8 cellular contexts compared by ENCODE assay signal in genomic region chr9:127963359-127964064, GRCh38. TPM values are rescaled to one million over a fixed set of nuclear protein-coding genes. Genes with fewer than 3 reads are reported as not detected.
DNase-seq lines count a peak whose midpoint lies in the region; ATAC-seq and TF ChIP-seq lines count a peak whose summit lies in the region.

No MANE protein-coding gene starts in this region.

- H3K4me1 Mint-ChIP-seq in activated CD4-positive, alpha-beta T cell treated with anti-CD3 and anti-CD28 coated beads, Interleukin-2, amount 10 ng/mL, durations not matched to agents 24 days and 14 days = peaks cover 86% of the 10 kb centered on the region
- peaks cover 97% of the 10 kb centered on the region for H3K4me1 Mint-ChIP-seq in activated CD8-positive, alpha-beta T cell treated with anti-CD3 and anti-CD28 coated beads for 36 hours (ENCODE audit: low read depth)

- H3K9me3 Mint-ChIP-seq in activated CD4-positive, alpha-beta T cell treated with anti-CD3 and anti-CD28 coated beads, Interleukin-2, amount 10 ng/mL, durations not matched to agents 24 days and 14 days = no peaks in the 10 kb centered on the region
- H3K9me3 Mint-ChIP-seq in activated CD8-positive, alpha-beta T cell treated with anti-CD3 and anti-CD28 coated beads for 36 hours = peaks cover 6% of the 10 kb centered on the region

- peak overlapping the region; percentile 72 for H3K27ac Mint-ChIP-seq in activated CD4-positive, alpha-beta T cell treated with anti-CD3 and anti-CD28 coated beads, Interleukin-2, amount 10 ng/mL, durations not matched to agents 24 days and 14 days
- peak overlapping the region; percentile 99 for H3K27ac Mint-ChIP-seq in activated CD8-positive, alpha-beta T cell treated with anti-CD3 and anti-CD28 coated beads for 36 hours

- peaks cover 41% of the 10 kb centered on the region for H3K36me3 Mint-ChIP-seq in activated CD4-positive, alpha-beta T cell treated with anti-CD3 and anti-CD28 coated beads, Interleukin-2, amount 10 ng/mL, durations not matched to agents 24 days and 14 days (ENCODE audit: low read depth)
- H3K36me3 Mint-ChIP-seq in activated CD8-positive, alpha-beta T cell treated with anti-CD3 and anti-CD28 coated beads for 36 hours (ENCODE audit: low read depth) = peaks cover 35% of the 10 kb centered on the region

- POLR2A ChIA-PET in activated CD8-positive, alpha-beta T cell treated with anti-CD3 and anti-CD28 coated beads for 36 hours (lab: Charles Lee) = interaction anchor here (0.6 to 25.2 kb wide), 4 partner anchors 10 to 70 kb away, joined by 3 to 408 read pairs (median 5); partner anchors contain the start of gene EEIG1

- H3K27ac ChIP-seq in substantia nigra (ENCODE audit: low read depth, low read length, poor library complexity, severe bottlenecking) = peak overlapping the region; percentile 99

- ATAC-seq in activated CD8-positive, alpha-beta T cell treated with anti-CD3 and anti-CD28 coated beads for 36 hours = peak; percentile 7
- ATAC-seq in HG03378 (IDR thresholded peaks at IDR 0.05; ENCODE audit: unreplicated experiment) (no peak), GM18909 (IDR thresholded peaks at IDR 0.05; ENCODE audit: poor library complexity, unreplicated experiment) (no peak)

- CTCF ChIA-PET in activated CD8-positive, alpha-beta T cell treated with anti-CD3 and anti-CD28 coated beads for 36 hours (lab: Charles Lee) = interaction anchor here (1.0 to 30.0 kb wide), 4 partner anchors 10 to 64 kb away, joined by 4 to 631 read pairs (median 172); partner anchors contain the start of gene EEIG1

- intact Hi-C loops in activated CD4-positive, alpha-beta T cell treated with anti-CD3 and anti-CD28 coated beads, Interleukin-2, amount 10 ng/mL, durations not matched to agents 24 days and 14 days (cut with micrococcal nuclease) = no loop called here
- intact Hi-C loops in activated CD8-positive, alpha-beta T cell treated with anti-CD3 and anti-CD28 coated beads for 36 hours (cut with micrococcal nuclease) = no loop called here

- no peak for TF ChIP-seq CTCF in activated CD8-positive, alpha-beta T cell treated with anti-CD3 and anti-CD28 coated beads for 36 hours (IDR thresholded peaks at IDR 0.05)

- peak overlapping the region; percentile 37 for H3K4me3 Mint-ChIP-seq in activated CD4-positive, alpha-beta T cell treated with anti-CD3 and anti-CD28 coated beads, Interleukin-2, amount 10 ng/mL, durations not matched to agents 24 days and 14 days
- peak overlapping the region; percentile 50 for H3K4me3 Mint-ChIP-seq in activated CD8-positive, alpha-beta T cell treated with anti-CD3 and anti-CD28 coated beads for 36 hours

- no peak for DNase-seq in activated CD4-positive, alpha-beta T cell treated with anti-CD3 and anti-CD28 coated beads, Interleukin-2, amount 10 ng/mL, durations not matched to agents 24 days and 14 days
- no peak for DNase-seq in activated CD4-positive, alpha-beta T cell treated with anti-CD3 and anti-CD28 coated beads, Interleukin-2, amount 50 U/mL, for 48 hours
- DNase-seq in activated CD8-positive, alpha-beta T cell treated with anti-CD3 and anti-CD28 coated beads for 36 hours = no peak
- peak; percentile 62 for DNase-seq in left kidney (ENCODE audit: low read depth, low spot score)
- peak in 2 of 49 donors; percentile 41 to 62 for DNase-seq in substantia nigra (lab: John Stamatoyannopoulos, UW)
- no peak for DNase-seq in inferior parietal cortex (ENCODE audit: extremely low spot score)

- H3K27me3 Mint-ChIP-seq in activated CD4-positive, alpha-beta T cell treated with anti-CD3 and anti-CD28 coated beads, Interleukin-2, amount 10 ng/mL, durations not matched to agents 24 days and 14 days = no peaks in the 10 kb centered on the region
- H3K27me3 Mint-ChIP-seq in activated CD8-positive, alpha-beta T cell treated with anti-CD3 and anti-CD28 coated beads for 36 hours = no peaks in the 10 kb centered on the region

RNA-seq across cellular contexts. Expression of gene EEIG1, which starts 17.3 kb away (rescaled TPM):
- 56.1 and 64.4 TPM in 2 replicates for total RNA-seq in activated CD4-positive, alpha-beta T cell treated with anti-CD3 and anti-CD28 coated beads, Interleukin-2, amount 10 ng/mL, durations not matched to agents 24 days and 14 days
- total RNA-seq in activated CD8-positive, alpha-beta T cell treated with anti-CD3 and anti-CD28 coated beads for 36 hours = 10 to 100 TPM; 79.7 to 81.5 TPM

RNA-seq across cellular contexts. Expression of gene DPM2, which starts 25.9 kb away (rescaled TPM):
- 62.7 and 65.1 TPM in 2 replicates for total RNA-seq in activated CD4-positive, alpha-beta T cell treated with anti-CD3 and anti-CD28 coated beads, Interleukin-2, amount 10 ng/mL, durations not matched to agents 24 days and 14 days
- total RNA-seq in activated CD8-positive, alpha-beta T cell treated with anti-CD3 and anti-CD28 coated beads for 36 hours = 10 to 100 TPM; 41.3 to 43.9 TPM

RNA-seq across cellular contexts. Expression of gene PIP5KL1, which starts 32.9 kb away (rescaled TPM):
- total RNA-seq in activated CD4-positive, alpha-beta T cell treated with anti-CD3 and anti-CD28 coated beads, Interleukin-2, amount 10 ng/mL, durations not matched to agents 24 days and 14 days = 0.89 and 0.90 TPM in 2 replicates
- total RNA-seq in activated CD8-positive, alpha-beta T cell treated with anti-CD3 and anti-CD28 coated beads for 36 hours = 1 to 10 TPM; 1.7 to 2.5 TPM

RNA-seq across cellular contexts. Expression of gene ST6GALNAC4, which starts 46.7 kb away (rescaled TPM):
- total RNA-seq in activated CD4-positive, alpha-beta T cell treated with anti-CD3 and anti-CD28 coated beads, Interleukin-2, amount 10 ng/mL, durations not matched to agents 24 days and 14 days = 28.0 and 28.3 TPM in 2 replicates
- total RNA-seq in activated CD8-positive, alpha-beta T cell treated with anti-CD3 and anti-CD28 coated beads for 36 hours = 10 to 100 TPM; 34.3 to 34.9 TPM
